ENCODE assay signal across 2 cellular contexts in genomic region chr16:14011006-14011405, GRCh38.
TF ChIP-seq lines count a peak whose summit lies in the region.

No MANE protein-coding gene starts in this region.

TF ChIP-seq in A549, 52 proteins besides CTCF, POLR2A, EP300 and RAD21 (continued from another document):
- TF ChIP-seq CHD2 (IDR thresholded peaks at IDR 0.05; ENCODE audit: low read length, partially characterized antibody) (no peak), JUNB (IDR thresholded peaks at IDR 0.05) (no peak), MYC (IDR thresholded peaks at IDR 0.05; ENCODE audit: borderline replicate concordance, low read length) (no peak), HDAC2 (IDR thresholded peaks at IDR 0.05) (no peak), RARB (CRISPR knock-in tag; IDR thresholded peaks at IDR 0.05) (no peak)

TF ChIP-seq in HepG2, 621 proteins besides CTCF, POLR2A, EP300 and RAD21 (continued from another document):
- TF ChIP-seq BCLAF1 (IDR thresholded peaks at IDR 0.05), result no peak
- no peak for TF ChIP-seq HCFC1 (IDR thresholded peaks at IDR 0.05; ENCODE audit: low read depth, low read length)
- TF ChIP-seq IKZF1 (IDR thresholded peaks at IDR 0.05), result no peak
- TF ChIP-seq U2AF1 (optimal IDR thresholded peaks at IDR 0.05; ENCODE audit: low read depth, low read length), result no peak
- no peak for TF ChIP-seq AGO1 (IDR thresholded peaks at IDR 0.05; ENCODE audit: low read depth, low read length, poor library complexity, severe bottlenecking)
- TF ChIP-seq ETV6 (CRISPR knock-in tag; conservative IDR thresholded peaks at IDR 0.05), result no peak
- TF ChIP-seq KIAA2018 (CRISPR knock-in tag; IDR thresholded peaks at IDR 0.05; ENCODE audit: borderline replicate concordance), result no peak
- TF ChIP-seq RFXAP (CRISPR knock-in tag; IDR thresholded peaks at IDR 0.05; ENCODE audit: borderline replicate concordance), result no peak
- no peak for TF ChIP-seq ZBTB49 (CRISPR knock-in tag; IDR thresholded peaks at IDR 0.05; ENCODE audit: borderline replicate concordance)
